17 cellular contexts compared by ENCODE assay signal in the genomic region with DNA sequence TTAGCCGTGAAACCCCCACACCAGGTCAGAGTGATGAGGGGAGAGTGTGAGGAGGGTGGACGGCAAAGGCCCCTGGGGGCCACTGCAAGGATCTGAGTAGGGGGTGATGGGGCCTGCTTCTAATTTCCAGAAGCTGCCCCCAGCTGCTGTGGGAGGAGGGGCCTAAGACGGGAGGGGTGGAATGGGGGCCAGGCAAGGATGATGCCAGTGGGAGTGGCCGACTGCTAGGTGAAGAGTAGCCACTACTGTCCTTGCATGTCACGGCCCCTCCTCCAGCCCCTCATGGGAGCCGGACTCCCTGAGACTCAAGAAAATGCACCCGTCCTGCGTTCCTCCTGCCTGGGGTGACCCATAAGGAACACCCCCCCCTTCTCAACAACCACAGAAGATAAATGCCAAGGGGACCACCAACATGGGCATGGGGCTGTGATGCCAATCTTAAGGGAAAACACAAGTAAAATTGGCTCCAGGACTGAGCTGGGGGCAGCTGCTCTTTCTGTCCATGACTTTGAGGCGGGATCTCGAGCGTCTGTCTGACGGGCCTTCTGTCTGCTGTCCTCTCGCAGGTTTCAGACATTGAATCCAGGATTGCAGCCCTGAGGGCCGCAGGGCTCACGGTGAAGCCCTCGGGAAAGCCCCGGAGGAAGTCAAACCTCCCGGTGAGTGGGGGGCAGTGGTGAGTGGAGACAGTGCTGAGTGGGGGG. TPM values are rescaled to one million over a fixed set of nuclear protein-coding genes. Genes with fewer than 3 reads are reported as not detected.
DNase-seq lines count a peak whose midpoint lies in the region; ATAC-seq and TF ChIP-seq lines count a peak whose summit lies in the region.
"Had no signal": no experiment of that assay in that cellular context is flagged by ENCODE, and none has a peak within 500 bp of the region (broad histone marks: within the 10 kb centered on the region; RNA-seq: fewer than 3 reads in every experiment).

No MANE protein-coding gene starts in this region.

- H3K27ac ChIP-seq in aorta (ENCODE audit: low read depth in 1 of 2, low read length in 2 of 2), result no peak overlapping the region
- H3K27ac ChIP-seq: C4-2B had no signal

- ATAC-seq in natural killer cell treated with Interleukin-12 subunit alpha and Interleukin-12 subunit beta and Interleukin-15 and Interleukin-18, amount 100 ng/mL, for 72 hours, result no peak
- no peak for ATAC-seq in natural killer cell
- no peak for ATAC-seq in T-cell (replicated peaks in 1 of 4)
- ATAC-seq in HG03457 (IDR thresholded peaks at IDR 0.05; ENCODE audit: unreplicated experiment), result no peak
- ATAC-seq in aorta (ENCODE audit: low FRiP score), result no peak

- no peak for TF ChIP-seq CTCF in natural killer cell (IDR thresholded peaks at IDR 0.05)
- no peak for TF ChIP-seq CTCF in NB4 (IDR thresholded peaks at IDR 0.05; ENCODE audit: low read depth, low read length)

- no peaks in the 10 kb centered on the region for H3K9me3 ChIP-seq in aorta (ENCODE audit: control insufficient read depth, low read length)

- 96% methylated on average over 18 of the region's 18 CpGs for WGBS in aorta, 2 donors

- H3K36me3 ChIP-seq in aorta (ENCODE audit: control insufficient read depth in 1 of 2, insufficient read depth in 2 of 2, low read length in 1 of 2), result no peaks in the 10 kb centered on the region

- H3K27me3 ChIP-seq in aorta (ENCODE audit: control insufficient read depth in 1 of 2, insufficient read depth in 2 of 2, low read length in 1 of 2), result no peaks in the 10 kb centered on the region

- no peak for TF ChIP-seq POLR2A in NB4 (IDR thresholded peaks at IDR 0.05; ENCODE audit: extremely low read depth, insufficient read length)

- H3K4me1 Mint-ChIP-seq in natural killer cell treated with Interleukin-12 subunit alpha and Interleukin-12 subunit beta and Interleukin-15 and Interleukin-18, amount 100 ng/mL, for 72 hours (ENCODE audit: low read depth in 2 of 2), result no peaks in the 10 kb centered on the region
- H3K4me1 Mint-ChIP-seq in natural killer cell, result no peaks in the 10 kb centered on the region
- no peaks in the 10 kb centered on the region for H3K4me1 Mint-ChIP-seq in T-cell
- H3K4me1 Mint-ChIP-seq: CD4-positive, alpha-beta memory T cell had no signal

- POLR2A ChIA-PET in T-cell (lab: Charles Lee), result no interaction called here

- H3K4me1 ChIP-seq in aorta (ENCODE audit: control insufficient read depth in 1 of 2, insufficient read depth in 2 of 2, low read length in 2 of 2), result no peaks in the 10 kb centered on the region

- intact Hi-C loops in natural killer cell (cut with micrococcal nuclease), result no loop called here
- intact Hi-C loops in aorta (cut with DNase I), result no loop called here

- peak; percentile 46 for DNase-seq in natural killer cell treated with Interleukin-12 subunit alpha and Interleukin-12 subunit beta and Interleukin-15 and Interleukin-18, amount 100 ng/mL, for 72 hours (ENCODE audit: low spot score)
- no peak for DNase-seq in natural killer cell
- peak; percentile 26 for DNase-seq in NB4 (ENCODE audit: low read depth)
- peak; percentile 24 for DNase-seq in mesenteric fat pad (ENCODE audit: low spot score)
- no peak for DNase-seq in T-cell
- DNase-seq in NCI-H2227 (lab: John Stamatoyannopoulos, UW; ENCODE audit: unreplicated experiment), result no peak
- no peak for DNase-seq in aorta
- DNase-seq: ACHN; CD4-positive, alpha-beta memory T cell; DND-41; GDM1; IMR-90 had no signal

- H3K27me3 Mint-ChIP-seq in natural killer cell treated with Interleukin-12 subunit alpha and Interleukin-12 subunit beta and Interleukin-15 and Interleukin-18, amount 100 ng/mL, for 72 hours, result peaks cover 0 to 4% of the 10 kb centered on the region in 2 donors
- peaks cover 0 to 6% of the 10 kb centered on the region in 2 donors for H3K27me3 Mint-ChIP-seq in natural killer cell (ENCODE audit: low read depth in 2 of 2)
- peaks cover 3 to 8% of the 10 kb centered on the region in 2 donors for H3K27me3 Mint-ChIP-seq in T-cell

- no peak overlapping the region for H3K4me3 Mint-ChIP-seq in natural killer cell treated with Interleukin-12 subunit alpha and Interleukin-12 subunit beta and Interleukin-15 and Interleukin-18, amount 100 ng/mL, for 72 hours
- H3K4me3 Mint-ChIP-seq in natural killer cell (no peak overlapping the region), T-cell (no peak overlapping the region)
- H3K4me3 Mint-ChIP-seq: CD4-positive, alpha-beta memory T cell had no signal

- H3K4me3 ChIP-seq in NB4 (ENCODE audit: low read depth, low read length) (no peak overlapping the region), aorta (ENCODE audit: low read length in 2 of 2) (no peak overlapping the region)

- H3K9me3 Mint-ChIP-seq in natural killer cell treated with Interleukin-12 subunit alpha and Interleukin-12 subunit beta and Interleukin-15 and Interleukin-18, amount 100 ng/mL, for 72 hours, result no peaks in the 10 kb centered on the region
- H3K9me3 Mint-ChIP-seq in natural killer cell (no peaks in the 10 kb centered on the region), T-cell (no peaks in the 10 kb centered on the region)
- H3K9me3 Mint-ChIP-seq: CD4-positive, alpha-beta memory T cell had no signal

- CTCF ChIA-PET in T-cell (lab: Charles Lee), result no interaction called here

- no peaks in the 10 kb centered on the region for H3K36me3 Mint-ChIP-seq in natural killer cell treated with Interleukin-12 subunit alpha and Interleukin-12 subunit beta and Interleukin-15 and Interleukin-18, amount 100 ng/mL, for 72 hours
- H3K36me3 Mint-ChIP-seq in natural killer cell, result no peaks in the 10 kb centered on the region
- H3K36me3 Mint-ChIP-seq in T-cell, result no peaks in the 10 kb centered on the region
- H3K36me3 Mint-ChIP-seq: CD4-positive, alpha-beta memory T cell had no signal

- H3K27ac Mint-ChIP-seq in natural killer cell treated with Interleukin-12 subunit alpha and Interleukin-12 subunit beta and Interleukin-15 and Interleukin-18, amount 100 ng/mL, for 72 hours, result no peak overlapping the region
- H3K27ac Mint-ChIP-seq in natural killer cell, result no peak overlapping the region
- H3K27ac Mint-ChIP-seq in T-cell, result no peak overlapping the region

RNA-seq across cellular contexts. Expression of gene PRLH, which starts 24.2 kb away (rescaled TPM):
- total RNA-seq in natural killer cell treated with Interleukin-12 subunit alpha and Interleukin-12 subunit beta and Interleukin-15 and Interleukin-18, amount 100 ng/mL, for 72 hours, result not detected
- not detected for total RNA-seq in natural killer cell
- not detected for total RNA-seq in mesenteric fat pad
- not detected for total RNA-seq in T-cell
- not detected for total RNA-seq in aorta
- not detected for polyA plus RNA-seq in aorta
- total RNA-seq: A172; CD4-positive, alpha-beta memory T cell; H4; HT-29; IMR-90 had no signal
- polyA plus RNA-seq: CD4-positive, alpha-beta memory T cell; IMR-90 had no signal

RNA-seq across cellular contexts. Expression of gene RAB17, which starts 48.4 kb away (rescaled TPM):
- total RNA-seq in natural killer cell treated with Interleukin-12 subunit alpha and Interleukin-12 subunit beta and Interleukin-15 and Interleukin-18, amount 100 ng/mL, for 72 hours, result not detected
- total RNA-seq in natural killer cell (not detected), mesenteric fat pad (0.87 TPM), T-cell (under 1 TPM in 3 of 5 donors, not detected in 2; 0.32 to 0.73 (median 0.62) TPM), aorta (1 to 10 TPM; 3.7 to 4.5 TPM)
- polyA plus RNA-seq in aorta, result 10 to 100 TPM; 11.1 to 22.3 TPM
- total RNA-seq: CD4-positive, alpha-beta memory T cell; H4; IMR-90 had no signal
- polyA plus RNA-seq: CD4-positive, alpha-beta memory T cell had no signal

RNA-seq across cellular contexts. Expression of gene MLPH, which starts 55.1 kb away (rescaled TPM):
- total RNA-seq in natural killer cell treated with Interleukin-12 subunit alpha and Interleukin-12 subunit beta and Interleukin-15 and Interleukin-18, amount 100 ng/mL, for 72 hours, result not detected
- total RNA-seq in natural killer cell, result not detected
- total RNA-seq in mesenteric fat pad, result 7.3 TPM
- 1 to 10 TPM in 1 of 5 donors, under 1 TPM in 2, not detected in 2; 0.55 to 1.4 (median 0.72) TPM for total RNA-seq in T-cell
- 10 to 100 TPM in 1 of 2 donors, 1 to 10 TPM in 1; 3.4 to 10.1 TPM for total RNA-seq in aorta
- polyA plus RNA-seq in aorta, result 1 to 10 TPM; 2.3 to 4.5 TPM
- total RNA-seq: CD4-positive, alpha-beta memory T cell had no signal
- polyA plus RNA-seq: CD4-positive, alpha-beta memory T cell had no signal

Comparison
In these comparisons a context has a peak if more than half of its experiments do, and no peak if none do; other contexts are left out.
1. DNase-seq: peak in natural killer cell treated with Interleukin-12 subunit alpha and Interleukin-12 subunit beta and Interleukin-15 and Interleukin-18, amount 100 ng/mL, for 72 hours (single experiment), NB4 (single experiment) and mesenteric fat pad (single experiment); none in natural killer cell (single experiment), T-cell (0 of 34), NCI-H2227 (single experiment) and aorta (0 of 2).